In genomic region chr1:87979079-87979478, GRCh38 we compare ENCODE assay signal across 1 cellular context.
TF ChIP-seq lines count a peak whose summit lies in the region.

No MANE protein-coding gene starts in this region.

TF ChIP-seq in K562, 482 proteins besides CTCF, POLR2A, EP300 and RAD21 (continued from another document):
- TF ChIP-seq ARID3A (IDR thresholded peaks at IDR 0.05; ENCODE audit: borderline replicate concordance, low read depth, low read length) (no peak), ATF3 (IDR thresholded peaks at IDR 0.05) (no peak), ATF3 (CRISPR knock-in tag; conservative IDR thresholded peaks at IDR 0.05) (no peak), NR2F6 (CRISPR knock-in tag; IDR thresholded peaks at IDR 0.05) (no peak), FOXM1 (IDR thresholded peaks at IDR 0.05; ENCODE audit: low read depth) (0 out of 2 replicates have a peak, but pooled peaks have one; percentile 17), FOXM1 (CRISPR knock-in tag; IDR thresholded peaks at IDR 0.05; ENCODE audit: low read depth) (no peak), TAL1 (IDR thresholded peaks at IDR 0.05) (peak; percentile 47), CBFA2T3 (IDR thresholded peaks at IDR 0.05) (0 out of 2 replicates have a peak, but pooled peaks have one; percentile 15), MYBL2 (IDR thresholded peaks at IDR 0.05; ENCODE audit: low read depth) (no peak), MYBL2 (CRISPR knock-in tag; IDR thresholded peaks at IDR 0.05; ENCODE audit: borderline replicate concordance) (no peak), SRSF3 (IDR thresholded peaks at IDR 0.05; ENCODE audit: insufficient read depth, low read length) (no peak), CBX5 (IDR thresholded peaks at IDR 0.05; ENCODE audit: borderline replicate concordance, low read depth) (no peak), ETV6 (IDR thresholded peaks at IDR 0.05; ENCODE audit: borderline replicate concordance in 1 of 2, low read depth in 2 of 2, low read length in 1 of 2) (no peak), ETV6 (CRISPR knock-in tag; IDR thresholded peaks at IDR 0.05; ENCODE audit: borderline replicate concordance) (no peak), MTA1 (IDR thresholded peaks at IDR 0.05; ENCODE audit: borderline replicate concordance) (no peak), TCF3 (CRISPR knock-in tag; IDR thresholded peaks at IDR 0.05) (peak; percentile 54; the same call in 1 of the 2 replicates), BCLAF1 (IDR thresholded peaks at IDR 0.05; ENCODE audit: borderline replicate concordance in 1 of 2, control insufficient read depth in 1 of 2, low read depth in 2 of 2, low read length in 1 of 2) (no peak), NCOA1 (IDR thresholded peaks at IDR 0.05; ENCODE audit: low read depth) (no peak), REST (CRISPR knock-in tag; IDR thresholded peaks at IDR 0.05; ENCODE audit: low read depth) (no peak), POLR3A (IDR thresholded peaks at IDR 0.05; ENCODE audit: borderline replicate concordance, extremely low read depth, insufficient read depth, insufficient read length) (no peak), ZBTB43 (CRISPR knock-in tag; IDR thresholded peaks at IDR 0.05) (no peak), CHD7 (IDR thresholded peaks at IDR 0.05; ENCODE audit: low read depth, low read length) (no peak), CBFA2T2 (conservative IDR thresholded peaks at IDR 0.05) (no peak)
